10 cellular contexts compared by ENCODE assay signal in genomic region chr13:109840201-109840892, GRCh38. TPM values are rescaled to one million over a fixed set of nuclear protein-coding genes. Genes with fewer than 3 reads are reported as not detected.
A peak's percentile ranks its signal among the peaks of the same experiment; 100 is the strongest.
DNase-seq lines count a peak whose midpoint lies in the region; ATAC-seq and TF ChIP-seq lines count a peak whose summit lies in the region.
"Had no signal": no experiment of that assay in that cellular context is flagged by ENCODE, and none has a peak within 500 bp of the region (broad histone marks: within the 10 kb centered on the region; RNA-seq: fewer than 3 reads in every experiment).

No MANE protein-coding gene starts in this region.

- no peak overlapping the region for H3K9ac ChIP-seq in HCT116 (ENCODE audit: low read length)

- H3K4me1 Mint-ChIP-seq in T-helper 2 cell treated with Interferon-gamma antibody and Interleukin-4, amounts not matched to agents 5 μg/mL and 100 μg/mL, for 36 hours (ENCODE audit: low read depth): peaks cover 8% of the 10 kb centered on the region

- H2AFZ ChIP-seq in HCT116 (ENCODE audit: low read depth, low read length, poor library complexity, severe bottlenecking): peak overlapping the region; percentile 94

- no peaks in the 10 kb centered on the region for H3K9me2 ChIP-seq in HCT116 (ENCODE audit: insufficient read depth)

- TF ChIP-seq RAD21 in HCT116 (IDR thresholded peaks at IDR 0.05; ENCODE audit: low read depth): no peak

- no peaks in the 10 kb centered on the region for H3K79me2 ChIP-seq in HCT116 (ENCODE audit: insufficient read depth, low read length)

- POLR2A ChIA-PET in HCT116 (lab: Charles Lee): no interaction called here

- no peaks in the 10 kb centered on the region for H3K36me3 ChIP-seq in HCT116 (ENCODE audit: control insufficient read depth in 1 of 2, insufficient read depth in 2 of 2, low read length in 2 of 2)
- no peaks in the 10 kb centered on the region for H3K36me3 ChIP-seq in effector memory CD4-positive, alpha-beta T cell (ENCODE audit: control insufficient read depth, insufficient read depth, low read length)

- intact Hi-C loops in HCT116 (cut with micrococcal nuclease): no loop called here

- CTCF ChIA-PET in HCT116 (lab: Charles Lee): no interaction called here

- no peaks in the 10 kb centered on the region for H3K27me3 ChIP-seq in HCT116 (ENCODE audit: insufficient read depth, low read length)
- no peaks in the 10 kb centered on the region for H3K27me3 ChIP-seq in effector memory CD4-positive, alpha-beta T cell (replicated peaks; ENCODE audit: control insufficient read depth, insufficient read depth, low read length, poor library complexity, severe bottlenecking)

- H3K27ac Mint-ChIP-seq in T-helper 2 cell treated with Interferon-gamma antibody and Interleukin-4, amounts not matched to agents 5 μg/mL and 100 μg/mL, for 36 hours: no peak overlapping the region

- no peaks in the 10 kb centered on the region for H3K9me3 Mint-ChIP-seq in T-helper 2 cell treated with Interferon-gamma antibody and Interleukin-4, amounts not matched to agents 5 μg/mL and 100 μg/mL, for 36 hours

- ATAC-seq in HCT116: peak; percentile 88
- no peak for ATAC-seq in GM18519 (IDR thresholded peaks at IDR 0.05; ENCODE audit: low FRiP score, unreplicated experiment)
- no peak for ATAC-seq in GM21723 (IDR thresholded peaks at IDR 0.05; ENCODE audit: unreplicated experiment)

- H3K27ac ChIP-seq in HCT116 (ENCODE audit: low read depth, low read length): no peak overlapping the region
- H3K27ac ChIP-seq in effector memory CD4-positive, alpha-beta T cell (ENCODE audit: insufficient read depth, low read length, poor library complexity, severe bottlenecking): no peak overlapping the region

- H3K4me2 ChIP-seq in HCT116 (ENCODE audit: low read length): peak overlapping the region; percentile 76

- no peaks in the 10 kb centered on the region for H4K20me1 ChIP-seq in HCT116 (ENCODE audit: insufficient read depth)

- TF ChIP-seq CTCF in AG09309 (IDR thresholded peaks at IDR 0.05; ENCODE audit: control insufficient read depth, insufficient read depth, low read depth, low read length, missing control alignments) (no peak), HCT116 (IDR thresholded peaks at IDR 0.05 in 2 of 3, conservative IDR thresholded peaks at IDR 0.05 in 1 of 3; ENCODE audit: borderline replicate concordance in 1 of 3, insufficient read depth in 1 of 3, low read depth in 2 of 3, low read length in 2 of 3) (no peak)

- H3K36me3 Mint-ChIP-seq in T-helper 2 cell treated with Interferon-gamma antibody and Interleukin-4, amounts not matched to agents 5 μg/mL and 100 μg/mL, for 36 hours (ENCODE audit: low read depth): no peaks in the 10 kb centered on the region

- DNase-seq in AG09309 (ENCODE audit: low read depth) (peak; percentile 34), HCT116 (ENCODE audit: low read depth, low spot score) (peak; percentile 66), kidney glomerular epithelial cell (lab: John Stamatoyannopoulos, UW) (peak; percentile 47), C1 segment of cervical spinal cord (lab: John Stamatoyannopoulos, UW) (no peak)
- peak; percentile 42 for DNase-seq in T-helper 2 cell treated with Interferon-gamma antibody and Interleukin-4, amounts not matched to agents 5 μg/mL and 100 μg/mL, for 36 hours (ENCODE audit: low spot score)
- no peak for DNase-seq in effector memory CD4-positive, alpha-beta T cell
- DNase-seq: cerebellar nuclear complex, NCI-H526 treated with DMSO at 0.1 percent for 48 hours had no signal

- TF ChIP-seq POLR2A in HCT116 (IDR thresholded peaks at IDR 0.05; ENCODE audit: borderline replicate concordance, extremely low read depth, insufficient read depth, insufficient read length): no peak

- RAD21 ChIA-PET in HCT116 (lab: Charles Lee; ENCODE audit: low non-redundant PET in 1 of 2, low total read pairs in 2 of 2, uncharacterized antibody in 2 of 2, unreplicated experiment in 2 of 2): no interaction called here

- no peak overlapping the region for H3K4me3 ChIP-seq in AG09309 (ENCODE audit: control insufficient read depth, low read depth, low read length)
- H3K4me3 ChIP-seq in HCT116 (replicated peaks in 1 of 2; ENCODE audit: low read depth in 1 of 2, low read length in 2 of 2): peak overlapping the region in 1 of 2 experiments; percentile 34; a peak in 2 of 4 replicates
- H3K4me3 ChIP-seq in effector memory CD4-positive, alpha-beta T cell (ENCODE audit: insufficient read depth, low read depth, low read length, poor library complexity, severe bottlenecking): no peak overlapping the region

- no TSS peak for BruUV-seq in HCT116 (replicated peaks; lab: Mats Ljungman, UMichigan)

- H3K9me3 ChIP-seq in HCT116 (ENCODE audit: control insufficient read depth in 1 of 2, insufficient read depth in 1 of 2, low read depth in 1 of 2, low read length in 2 of 2): no peaks in the 10 kb centered on the region
- H3K9me3 ChIP-seq in effector memory CD4-positive, alpha-beta T cell (ENCODE audit: control insufficient read depth, low read length): no peaks in the 10 kb centered on the region

- peaks cover 0 to 16% of the 10 kb centered on the region in 2 experiments; a peak in 2 of 4 replicates for H3K4me1 ChIP-seq in HCT116 (ENCODE audit: control insufficient read depth in 1 of 2, insufficient read depth in 2 of 2, low read length in 2 of 2)
- no peaks in the 10 kb centered on the region for H3K4me1 ChIP-seq in effector memory CD4-positive, alpha-beta T cell (ENCODE audit: control insufficient read depth, insufficient read depth, low read length, poor library complexity, severe bottlenecking)

- H3K4me3 Mint-ChIP-seq in T-helper 2 cell treated with Interferon-gamma antibody and Interleukin-4, amounts not matched to agents 5 μg/mL and 100 μg/mL, for 36 hours: no peak overlapping the region

- H3K27me3 Mint-ChIP-seq in T-helper 2 cell treated with Interferon-gamma antibody and Interleukin-4, amounts not matched to agents 5 μg/mL and 100 μg/mL, for 36 hours (ENCODE audit: low read depth): peaks cover 22% of the 10 kb centered on the region

TF ChIP-seq in HCT116, 20 proteins besides CTCF, POLR2A, EP300 and RAD21 (continues in another document):
- TF ChIP-seq MAX (IDR thresholded peaks at IDR 0.05): peak; percentile 75
- peak; percentile 62 for TF ChIP-seq JUND (IDR thresholded peaks at IDR 0.05)
- TF ChIP-seq EGR1 (IDR thresholded peaks at IDR 0.05; ENCODE audit: low read depth): no peak
- no peak for TF ChIP-seq SRF (IDR thresholded peaks at IDR 0.05; ENCODE audit: low read depth)
- no peak for TF ChIP-seq ZFX (IDR thresholded peaks at IDR 0.05)
- no peak for TF ChIP-seq ZNF274 (IDR thresholded peaks at IDR 0.05; ENCODE audit: low read depth, low read length)
- TF ChIP-seq EZH2phosphoT487 (IDR thresholded peaks at IDR 0.05; ENCODE audit: borderline replicate concordance): no peak
- no peak for TF ChIP-seq ELF1 (IDR thresholded peaks at IDR 0.05; ENCODE audit: borderline replicate concordance, low read depth)
- TF ChIP-seq SIN3A (IDR thresholded peaks at IDR 0.05; ENCODE audit: low read depth): peak; percentile 55; the same call in 1 of the 2 replicates
- no peak for TF ChIP-seq ZBTB33 (IDR thresholded peaks at IDR 0.05; ENCODE audit: extremely low read depth, insufficient replicate concordance, low read length)
- TF ChIP-seq CBX3 (IDR thresholded peaks at IDR 0.05; ENCODE audit: low read depth): peak; percentile 62; the same call in 1 of the 2 replicates
- TF ChIP-seq YY1 (IDR thresholded peaks at IDR 0.05; ENCODE audit: extremely low read depth, insufficient replicate concordance, low read depth, low read length): no peak
- peak; percentile 84 for TF ChIP-seq FOSL1 (IDR thresholded peaks at IDR 0.05; ENCODE audit: low read depth)
- TF ChIP-seq SP1 (IDR thresholded peaks at IDR 0.05; ENCODE audit: low read depth): peak; percentile 52; the same call in 1 of the 2 replicates

RNA-seq across cellular contexts. Expression of gene IRS2, which starts 54.0 kb away (rescaled TPM):
- total RNA-seq in HCT116 (2021; ENCODE audit: unreplicated experiment): 9.2 TPM
- 4.4 and 6.0 TPM in 2 replicates for polyA plus RNA-seq in HCT116 (2012)

Comparison
In these comparisons a context has a peak if more than half of its experiments do, and no peak if none do; other contexts are left out.
1. DNase-seq: peak in AG09309 (single experiment), HCT116 (single experiment), T-helper 2 cell treated with Interferon-gamma antibody and Interleukin-4, amounts not matched to agents 5 μg/mL and 100 μg/mL, for 36 hours (single experiment) and kidney glomerular epithelial cell (single experiment); none in effector memory CD4-positive, alpha-beta T cell (0 of 3) and C1 segment of cervical spinal cord (0 of 14).